8 cellular contexts compared by ENCODE assay signal in the genomic region with DNA sequence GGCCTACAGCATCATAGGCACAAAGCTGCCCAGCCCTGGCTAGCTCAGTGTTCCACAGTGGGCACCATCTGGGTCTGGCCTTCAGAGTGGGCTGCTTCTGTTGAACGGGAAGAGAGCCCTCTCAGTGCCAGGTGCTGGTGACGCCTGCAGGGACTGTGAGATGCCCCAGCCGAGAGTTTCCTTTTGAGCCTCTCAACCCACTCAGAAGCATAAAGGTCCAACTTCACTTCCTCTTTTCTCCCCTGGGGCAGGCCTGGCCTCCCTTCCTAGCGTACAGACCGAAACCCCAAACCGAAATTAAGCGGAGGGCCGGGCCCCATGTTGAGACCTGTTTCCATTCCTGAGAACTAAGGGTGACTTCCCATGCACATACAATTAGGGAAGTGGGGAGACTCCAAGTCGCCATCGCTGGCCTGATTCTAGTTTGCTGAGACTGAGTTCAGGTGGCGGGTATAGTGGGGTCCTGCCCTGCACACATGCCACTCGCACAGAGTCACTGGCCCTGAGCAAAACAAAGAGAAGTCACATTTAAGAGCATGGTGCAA. TPM values are rescaled to one million over a fixed set of nuclear protein-coding genes. Genes with fewer than 3 reads are reported as not detected.
A peak's percentile ranks its signal among the peaks of the same experiment; 100 is the strongest.
DNase-seq lines count a peak whose midpoint lies in the region; ATAC-seq and TF ChIP-seq lines count a peak whose summit lies in the region.

No MANE protein-coding gene starts in this region.

- no peak overlapping the region for H3K4me3 Mint-ChIP-seq in neural progenitor cell

- no peaks in the 10 kb centered on the region for H3K9me3 Mint-ChIP-seq in neural progenitor cell

- no peak overlapping the region for H4K8ac ChIP-seq in mesenchymal stem cell (ENCODE audit: low read length)

- H3K4me1 Mint-ChIP-seq in neural progenitor cell: peaks cover 3% of the 10 kb centered on the region

- peak overlapping the region; percentile 30 for H3K4me3 ChIP-seq in SU-DHL-6 (ENCODE audit: insufficient read depth, low read length, poor library complexity, severe bottlenecking)
- no peak overlapping the region for H3K4me3 ChIP-seq in mesenchymal stem cell (ENCODE audit: insufficient read depth in 1 of 2, low read depth in 1 of 2, low read length in 2 of 2)
- H3K4me3 ChIP-seq in neural progenitor cell: no peak overlapping the region

- 94% methylated on average over 12 of the region's 12 CpGs for WGBS in mesenchymal stem cell

- peak overlapping the region; percentile 53 for H3K9ac ChIP-seq in SU-DHL-6 (ENCODE audit: low read length)
- H3K9ac ChIP-seq in mesenchymal stem cell (ENCODE audit: low read length): no peak overlapping the region
- H3K9ac ChIP-seq in neural progenitor cell: no peak overlapping the region

- no peak overlapping the region for H2BK120ac ChIP-seq in mesenchymal stem cell (ENCODE audit: low read depth, low read length)

- H3K18ac ChIP-seq in mesenchymal stem cell (ENCODE audit: low read depth in 1 of 2, low read length in 2 of 2): no peak overlapping the region

- peaks cover 12% of the 10 kb centered on the region for H3K36me3 Mint-ChIP-seq in neural progenitor cell

- TF ChIP-seq CTCF in SU-DHL-6 (IDR thresholded peaks at IDR 0.05; ENCODE audit: insufficient read depth, low read length, poor library complexity, severe bottlenecking) (no peak), neural progenitor cell (IDR thresholded peaks at IDR 0.05) (no peak)

- H3K27ac Mint-ChIP-seq in neural progenitor cell: no peak overlapping the region

- ATAC-seq in HG03025 (IDR thresholded peaks at IDR 0.05; ENCODE audit: low FRiP score, unreplicated experiment): peak; percentile 59

- H3F3A ChIP-seq in SU-DHL-6 (ENCODE audit: insufficient read depth) (peaks cover 36% of the 10 kb centered on the region), neural progenitor cell (ENCODE audit: low read depth) (no peaks in the 10 kb centered on the region)

- no peak overlapping the region for H2AK5ac ChIP-seq in mesenchymal stem cell (ENCODE audit: low read length, severe bottlenecking)

- H2BK15ac ChIP-seq in mesenchymal stem cell (ENCODE audit: low read depth, poor library complexity, severe bottlenecking): no peak overlapping the region

- no peak overlapping the region for H3K14ac ChIP-seq in mesenchymal stem cell (ENCODE audit: low read length in 2 of 2)

- DNase-seq in activated T-cell treated with anti-CD3 and anti-CD28 coated beads for 48 hours (ENCODE audit: low read depth) (peak; percentile 57), activated T-cell treated with anti-CD3 and anti-CD28 coated beads for 4 hours (no peak), mesenchymal stem cell (no peak), NCI-H345 (lab: John Stamatoyannopoulos, UW) (no peak), neural progenitor cell (ENCODE audit: low spot score) (no peak), AG08396 (ENCODE audit: low spot score) (no peak)

- H3K4me2 ChIP-seq in SU-DHL-6 (ENCODE audit: low read depth, low read length, poor library complexity, severe bottlenecking) (peak overlapping the region; percentile 66), mesenchymal stem cell (ENCODE audit: low read length, poor library complexity, severe bottlenecking) (no peak overlapping the region), neural progenitor cell (no peak overlapping the region)

- H2BK12ac ChIP-seq in mesenchymal stem cell (ENCODE audit: low read length in 2 of 2): no peak overlapping the region

- H3K9me3 ChIP-seq in SU-DHL-6 (ENCODE audit: insufficient read depth, low read length) (no peaks in the 10 kb centered on the region), mesenchymal stem cell (ENCODE audit: control insufficient read depth, low read length) (no peaks in the 10 kb centered on the region), neural progenitor cell (ENCODE audit: low read depth) (no peaks in the 10 kb centered on the region)

- H3K79me1 ChIP-seq in mesenchymal stem cell (replicated peaks; ENCODE audit: low read length, poor library complexity, severe bottlenecking): peaks cover 52% of the 10 kb centered on the region

- H3K9me2 ChIP-seq in SU-DHL-6 (replicated peaks; ENCODE audit: insufficient read depth, low read length): no peaks in the 10 kb centered on the region

- H3K27me3 ChIP-seq in SU-DHL-6 (ENCODE audit: low read length): no peaks in the 10 kb centered on the region
- no peaks in the 10 kb centered on the region for H3K27me3 ChIP-seq in mesenchymal stem cell (ENCODE audit: control insufficient read depth in 1 of 2, insufficient read depth in 1 of 2, low read length in 2 of 2)
- H3K27me3 ChIP-seq in neural progenitor cell: no peaks in the 10 kb centered on the region

- peaks cover 10% of the 10 kb centered on the region for H3K4me1 ChIP-seq in mesenchymal stem cell (ENCODE audit: control insufficient read depth, insufficient read depth, low read depth, low read length)
- H3K4me1 ChIP-seq in neural progenitor cell: no peaks in the 10 kb centered on the region

- H3K79me2 ChIP-seq in SU-DHL-6 (ENCODE audit: insufficient read depth, low read length): peaks cover 54% of the 10 kb centered on the region
- peaks cover 38% of the 10 kb centered on the region for H3K79me2 ChIP-seq in neural progenitor cell (ENCODE audit: low read depth)

- H2BK5ac ChIP-seq in mesenchymal stem cell (ENCODE audit: low read depth, low read length, poor library complexity, severe bottlenecking): no peak overlapping the region

- no peak overlapping the region for H3K4ac ChIP-seq in mesenchymal stem cell (ENCODE audit: low read depth in 1 of 2, low read length in 2 of 2)

- H4K91ac ChIP-seq in mesenchymal stem cell (ENCODE audit: low read length): peak overlapping the region; percentile 8

- H3K36me3 ChIP-seq in SU-DHL-6 (ENCODE audit: low read length) (peaks cover 5% of the 10 kb centered on the region; the same call in 1 of the 2 replicates), mesenchymal stem cell (ENCODE audit: control insufficient read depth in 1 of 2, insufficient read depth in 2 of 2, low read depth in 1 of 2, low read length in 2 of 2) (peaks cover 54 to 64% of the 10 kb centered on the region in 2 experiments), neural progenitor cell (no peaks in the 10 kb centered on the region)

- peak overlapping the region; percentile 98 for H3K27ac ChIP-seq in SU-DHL-6 (ENCODE audit: low read depth, low read length)
- H3K27ac ChIP-seq in mesenchymal stem cell (ENCODE audit: low read length, poor library complexity, severe bottlenecking): no peak overlapping the region
- no peak overlapping the region for H3K27ac ChIP-seq in neural progenitor cell

- H3K27me3 Mint-ChIP-seq in neural progenitor cell (ENCODE audit: insufficient read depth, low read depth): no peaks in the 10 kb centered on the region

- H2AFZ ChIP-seq in SU-DHL-6 (ENCODE audit: low read depth, low read length, severe bottlenecking) (no peak overlapping the region), mesenchymal stem cell (ENCODE audit: low read depth, low read length) (no peak overlapping the region), neural progenitor cell (replicated peaks) (no peak overlapping the region)

- no peak overlapping the region for H3K23ac ChIP-seq in mesenchymal stem cell (ENCODE audit: low read length in 2 of 2)

- H4K20me1 ChIP-seq in SU-DHL-6 (ENCODE audit: low read depth, low read length): no peaks in the 10 kb centered on the region
- H4K20me1 ChIP-seq in neural progenitor cell (ENCODE audit: low read depth): peaks cover 18% of the 10 kb centered on the region

RNA-seq across cellular contexts. Expression of a gene that starts 6.9 kb away (rescaled TPM):
- polyA plus RNA-seq in mesenchymal stem cell (2013, experiment 1 of 2): 54.8 TPM
- 54.2 TPM for polyA plus RNA-seq in mesenchymal stem cell (2013, experiment 2 of 2)
- 39.2 and 61.7 TPM in 2 replicates for total RNA-seq in neural progenitor cell (ENCODE audit: low replicate concordance)

RNA-seq across cellular contexts. Expression of a gene that starts 24.9 kb away (rescaled TPM):
- polyA plus RNA-seq in mesenchymal stem cell (2013, experiment 1 of 2): not detected
- polyA plus RNA-seq in mesenchymal stem cell (2013, experiment 2 of 2): not detected
- total RNA-seq in neural progenitor cell (ENCODE audit: low replicate concordance): not detected in 2 replicates

RNA-seq across cellular contexts. Expression of a gene that starts 42.3 kb away (rescaled TPM):
- 881 TPM for polyA plus RNA-seq in mesenchymal stem cell (2013, experiment 1 of 2)
- 886 TPM for polyA plus RNA-seq in mesenchymal stem cell (2013, experiment 2 of 2)
- total RNA-seq in neural progenitor cell (ENCODE audit: low replicate concordance): 446 and 535 TPM in 2 replicates

RNA-seq across cellular contexts. Expression of a gene that starts 54.8 kb away (rescaled TPM):
- polyA plus RNA-seq in mesenchymal stem cell (2013, experiment 1 of 2): 0.10 TPM
- not detected for polyA plus RNA-seq in mesenchymal stem cell (2013, experiment 2 of 2)
- not detected in 2 replicates for total RNA-seq in neural progenitor cell (ENCODE audit: low replicate concordance)
